In the genomic region with DNA sequence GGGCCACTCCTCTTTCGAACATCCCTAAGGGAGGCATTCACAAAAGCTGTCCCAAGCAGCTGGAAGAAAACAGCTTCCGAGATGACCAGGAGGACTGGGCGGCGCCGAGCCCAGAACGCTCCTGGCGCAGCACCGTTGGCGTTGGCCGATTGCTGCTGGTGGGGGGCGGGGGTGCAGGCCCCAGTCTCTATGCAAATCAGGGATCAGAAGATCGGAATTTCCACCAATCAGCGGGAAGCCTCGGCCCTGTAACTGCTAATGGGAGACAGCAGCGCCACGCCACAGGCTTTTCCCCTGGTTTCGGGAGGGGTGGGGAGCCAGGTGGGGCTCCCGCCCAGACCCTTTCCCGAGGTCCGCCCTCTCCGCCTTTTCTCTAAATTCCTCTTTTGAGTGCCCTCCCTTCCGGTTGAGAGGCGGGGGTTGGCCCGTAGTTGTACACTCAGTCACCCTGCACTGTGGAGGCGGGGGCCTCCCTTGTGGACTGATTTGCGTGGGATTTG, we compare ENCODE assay signal across 9 cellular contexts. TPM values are rescaled to one million over a fixed set of nuclear protein-coding genes. Genes with fewer than 3 reads are reported as not detected.
A peak's percentile ranks its signal among the peaks of the same experiment; 100 is the strongest.
DNase-seq lines count a peak whose midpoint lies in the region; ATAC-seq and TF ChIP-seq lines count a peak whose summit lies in the region.
"Had no signal": no experiment of that assay in that cellular context is flagged by ENCODE, and none has a peak within 500 bp of the region (broad histone marks: within the 10 kb centered on the region; RNA-seq: fewer than 3 reads in every experiment).

No MANE protein-coding gene starts in this region.

- H3K36me3 Mint-ChIP-seq in activated naive CD4-positive, alpha-beta T cell treated with anti-CD3 and anti-CD28 coated beads, Interleukin-2, amount 50 U/mL, for 72 hours: peaks cover 4 to 14% of the 10 kb centered on the region in 2 donors

- peaks cover 9% of the 10 kb centered on the region; the same call in 1 of the 2 replicates for H3K36me3 ChIP-seq in ES-I3 (ENCODE audit: insufficient read depth, low read length)
- no peaks in the 10 kb centered on the region for H3K36me3 ChIP-seq in ovary

- intact Hi-C loops in cardiac septum (cut with DNase I): no loop called here
- intact Hi-C loops in ovary (cut with DNase I): no loop called here

- H3K9ac ChIP-seq in ES-I3 (ENCODE audit: low read depth, low read length): peak overlapping the region; percentile 22; the same call in 1 of the 2 replicates
- H3K9ac ChIP-seq: KMS-11 had no signal

- TF ChIP-seq CTCF in ovary (IDR thresholded peaks at IDR 0.05): peak in 1 of 3 donors; percentile 19

- WGBS in ovary, 3 donors: 2 to 6% (median 6%) methylated on average over 26 of the region's 26 CpGs

- ATAC-seq in HG03571 (IDR thresholded peaks at IDR 0.05; ENCODE audit: unreplicated experiment) (peak; percentile 39), HG03135 (IDR thresholded peaks at IDR 0.05; ENCODE audit: unreplicated experiment) (no peak)
- ATAC-seq in activated naive CD4-positive, alpha-beta T cell treated with anti-CD3 and anti-CD28 coated beads, Interleukin-2, amount 50 U/mL, for 72 hours: peak; percentile 13 to 62

- peak overlapping the region; percentile 5 to 79 for H3K27ac ChIP-seq in ovary
- H3K27ac ChIP-seq: KMS-11 had no signal

- H3K27me3 ChIP-seq in ovary: no peaks in the 10 kb centered on the region

- no peak for DNase-seq in activated naive CD4-positive, alpha-beta T cell treated with anti-CD3 and anti-CD28 coated beads, Interleukin-2, amount 50 U/mL, for 72 hours (ENCODE audit: low spot score in 2 of 2)
- peak; percentile 91 for DNase-seq in cardiac septum (ENCODE audit: low spot score)
- peak; percentile 91 to 93 (median 91) for DNase-seq in ovary
- DNase-seq in cerebellum (ENCODE audit: low spot score): no peak
- DNase-seq in activated CD8-positive, alpha-beta memory T cell treated with anti-CD3 and anti-CD28 coated beads, Interleukin-2, amount 50 U/mL, for 48 hours: no peak

- TF ChIP-seq POLR2A in ovary (IDR thresholded peaks at IDR 0.05): peak; percentile 44

- H3K9me3 ChIP-seq in ES-I3 (ENCODE audit: control insufficient read depth, insufficient read depth, low read length) (no peaks in the 10 kb centered on the region), ovary (no peaks in the 10 kb centered on the region)

- no peaks in the 10 kb centered on the region for H3K9me3 Mint-ChIP-seq in activated naive CD4-positive, alpha-beta T cell treated with anti-CD3 and anti-CD28 coated beads, Interleukin-2, amount 50 U/mL, for 72 hours

- peak overlapping the region; percentile 9 for H3K4me3 ChIP-seq in ovary

- peaks cover 24% of the 10 kb centered on the region for H3K4me1 ChIP-seq in ES-I3 (ENCODE audit: insufficient read depth, low read length)
- H3K4me1 ChIP-seq in ovary (ENCODE audit: insufficient read depth): no peaks in the 10 kb centered on the region

- no peak for TF ChIP-seq EP300 in ovary (IDR thresholded peaks at IDR 0.05)

- H3K27ac Mint-ChIP-seq in activated naive CD4-positive, alpha-beta T cell treated with anti-CD3 and anti-CD28 coated beads, Interleukin-2, amount 50 U/mL, for 72 hours: peak overlapping the region; percentile 13 to 52

RNA-seq across cellular contexts. Expression of a gene that starts 27.0 kb away (rescaled TPM):
- 10 to 100 TPM; 58.5 to 78.7 TPM for total RNA-seq in activated naive CD4-positive, alpha-beta T cell treated with anti-CD3 and anti-CD28 coated beads, Interleukin-2, amount 50 U/mL, for 72 hours
- total RNA-seq in cardiac septum (32.9 TPM), ovary (10 to 100 TPM; 15.5 to 44.5 (median 35.2) TPM), cerebellum (14.6 TPM)
- 10 to 100 TPM; 27.5 to 44.3 TPM for polyA plus RNA-seq in ovary

RNA-seq across cellular contexts. Expression of a gene that starts 56.2 kb away (rescaled TPM):
- total RNA-seq in activated naive CD4-positive, alpha-beta T cell treated with anti-CD3 and anti-CD28 coated beads, Interleukin-2, amount 50 U/mL, for 72 hours: 100 to 1,000 TPM; 130 to 147 TPM
- total RNA-seq in cardiac septum (122 TPM), ovary (100 to 1,000 TPM in 5 of 7 donors, 10 to 100 TPM in 2; 49.2 to 147 (median 115) TPM), cerebellum (70.9 TPM)
- 100 to 1,000 TPM in 1 of 2 donors, 10 to 100 TPM in 1; 62.6 to 133 TPM for polyA plus RNA-seq in ovary

Comparison
In these comparisons a context has a peak if more than half of its experiments do, and no peak if none do; other contexts are left out.
1. DNase-seq: peak in cardiac septum (single experiment) and ovary (5 of 5); none in activated naive CD4-positive, alpha-beta T cell treated with anti-CD3 and anti-CD28 coated beads, Interleukin-2, amount 50 U/mL, for 72 hours (0 of 2), cerebellum (single experiment) and activated CD8-positive, alpha-beta memory T cell treated with anti-CD3 and anti-CD28 coated beads, Interleukin-2, amount 50 U/mL, for 48 hours (single experiment).